In the genomic region with DNA sequence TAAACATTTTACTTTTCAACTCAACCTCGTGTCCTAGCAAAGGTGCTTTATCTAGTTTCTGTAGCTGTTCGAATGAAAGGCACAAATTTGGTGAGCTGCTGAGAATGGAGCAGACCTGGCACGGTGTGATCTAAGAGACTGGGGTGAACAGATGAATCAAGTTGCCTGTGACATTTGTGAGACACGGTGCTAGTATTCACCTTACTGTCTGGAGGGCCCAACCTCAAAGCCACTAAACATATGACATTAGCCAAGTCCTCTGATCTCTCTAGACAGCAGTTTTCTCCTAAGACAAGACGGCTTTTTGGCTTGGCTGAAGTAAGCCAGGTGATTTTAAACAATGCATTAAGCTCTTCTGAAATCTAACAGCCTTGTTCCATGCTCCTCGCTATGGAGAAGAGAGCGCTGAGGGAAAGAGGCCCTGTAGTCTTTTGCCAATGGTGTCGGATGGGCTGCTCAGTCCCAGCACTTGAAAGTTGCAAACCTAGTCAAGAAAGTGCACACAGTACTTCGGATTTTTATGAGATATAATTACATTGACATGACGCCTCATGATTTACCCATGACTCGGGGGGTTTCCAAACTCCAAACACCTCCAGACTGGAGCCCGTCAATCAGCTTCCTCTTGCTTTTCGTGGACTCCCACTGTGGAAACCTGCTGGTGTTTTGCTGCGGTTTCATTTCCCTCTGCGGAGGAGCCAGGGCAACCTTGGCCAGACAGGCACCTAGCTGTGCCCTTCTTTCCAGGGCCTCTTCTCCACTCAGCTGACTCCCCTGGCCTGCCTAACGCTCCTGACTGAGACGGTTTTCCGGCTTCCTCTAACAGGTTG, we compare ENCODE assay signal across 8 cellular contexts. TPM values are rescaled to one million over a fixed set of nuclear protein-coding genes. Genes with fewer than 3 reads are reported as not detected.
DNase-seq lines count a peak whose midpoint lies in the region; ATAC-seq and TF ChIP-seq lines count a peak whose summit lies in the region.

No MANE protein-coding gene starts in this region.

- TF ChIP-seq POLR2A in adrenal gland (IDR thresholded peaks at IDR 0.05), result no peak

- no peaks in the 10 kb centered on the region for H3K27me3 Mint-ChIP-seq in stimulated activated memory B cell treated with anti-CD40 and anti-IgM and Interleukin-4, amounts not matched to agents 10 μg/mL and 1 μg/mL and 100 μg/mL, for 72 hours

- no peak for TF ChIP-seq CTCF in Loucy (conservative IDR thresholded peaks at IDR 0.05; ENCODE audit: low read length)
- no peak for TF ChIP-seq CTCF in adrenal gland (IDR thresholded peaks at IDR 0.05)

- peak overlapping the region; percentile 78 for H2AFZ ChIP-seq in Loucy (ENCODE audit: low read length)

- peak overlapping the region; percentile 96 for H3K4me3 Mint-ChIP-seq in stimulated activated memory B cell treated with anti-CD40 and anti-IgM and Interleukin-4, amounts not matched to agents 10 μg/mL and 1 μg/mL and 100 μg/mL, for 72 hours

- H3K79me2 ChIP-seq in Loucy (ENCODE audit: insufficient read depth, low read length), result peaks cover 38% of the 10 kb centered on the region

- H3K4me3 ChIP-seq in Loucy (ENCODE audit: low read length, poor library complexity, severe bottlenecking) (peak overlapping the region; percentile 75), adrenal gland (peak overlapping the region in 2 of 4 donors; percentile 75 to 94)

- no peaks in the 10 kb centered on the region for H3K9me2 ChIP-seq in Loucy (replicated peaks; ENCODE audit: low read depth, low read length)

- peak overlapping the region; percentile 98 for H3K27ac Mint-ChIP-seq in stimulated activated memory B cell treated with anti-CD40 and anti-IgM and Interleukin-4, amounts not matched to agents 10 μg/mL and 1 μg/mL and 100 μg/mL, for 72 hours

- peaks cover 9% of the 10 kb centered on the region for H4K20me1 ChIP-seq in Loucy (ENCODE audit: insufficient read depth, low read length, poor library complexity, severe bottlenecking)

- peak overlapping the region; percentile 34 to 93 (median 67) for H3K27ac ChIP-seq in adrenal gland

- ATAC-seq in Right ventricle myocardium inferior, result no peak
- ATAC-seq in Right ventricle myocardium superior (ENCODE audit: poor library complexity), result no peak
- ATAC-seq in stimulated activated memory B cell treated with anti-CD40 and anti-IgM and Interleukin-4, amounts not matched to agents 10 μg/mL and 1 μg/mL and 100 μg/mL, for 72 hours, result peak; percentile 49

- H3K9ac ChIP-seq in Loucy (ENCODE audit: low read depth, low read length, poor library complexity, severe bottlenecking), result peak overlapping the region; percentile 70

- intact Hi-C loops in Right ventricle myocardium inferior (cut with DNase I) (loop anchor here (2.0 kb wide), 1 partner anchor 290 kb away; no protein-coding TSS in a partner anchor), Right ventricle myocardium superior (cut with DNase I) (loop anchor here (5.0 to 10.0 kb wide), 2 partner anchors 214 to 286 kb away; a partner anchor contains a TSS), adrenal gland (cut with DNase I) (loop anchor here (5.0 to 10.0 kb wide), 3 partner anchors 111 to 284 kb away; a partner anchor contains a TSS)

- H3K4me1 ChIP-seq in Loucy (ENCODE audit: insufficient read depth, low read length, poor library complexity, severe bottlenecking) (peaks cover 15% of the 10 kb centered on the region), adrenal gland (replicated peaks in 1 of 2) (peaks cover 6 to 17% of the 10 kb centered on the region in 2 donors)

- peaks cover 39% of the 10 kb centered on the region for H3K4me1 Mint-ChIP-seq in stimulated activated memory B cell treated with anti-CD40 and anti-IgM and Interleukin-4, amounts not matched to agents 10 μg/mL and 1 μg/mL and 100 μg/mL, for 72 hours

- no peaks in the 10 kb centered on the region for H3K27me3 ChIP-seq in Loucy (ENCODE audit: insufficient read depth, low read length, poor library complexity, severe bottlenecking)
- H3K27me3 ChIP-seq in adrenal gland, result no peaks in the 10 kb centered on the region

- no peaks in the 10 kb centered on the region for H3K9me3 ChIP-seq in Loucy (ENCODE audit: insufficient read depth, low read depth, low read length)
- H3K9me3 ChIP-seq in adrenal gland (replicated peaks in 1 of 3), result no peaks in the 10 kb centered on the region

- DNase-seq in Right ventricle myocardium inferior (ENCODE audit: missing footprints) (peak; percentile 62), Right ventricle myocardium superior (no peak), adrenal gland (no peak), left kidney (ENCODE audit: low read depth, low spot score) (peak; percentile 9), inferior parietal cortex (ENCODE audit: extremely low spot score) (no peak), NCI-H2171 (lab: John Stamatoyannopoulos, UW) (no peak)

- no peaks in the 10 kb centered on the region for H3F3A ChIP-seq in Loucy (ENCODE audit: low read depth)

- peak overlapping the region; percentile 95 for H3K4me2 ChIP-seq in Loucy (ENCODE audit: low read depth, low read length, poor library complexity, severe bottlenecking)

- H3K36me3 ChIP-seq in Loucy (ENCODE audit: insufficient read depth, low read length), result 0 out of 2 replicates have a peak, but pooled peaks cover 2% of the 10 kb centered on the region
- H3K36me3 ChIP-seq in adrenal gland (replicated peaks in 1 of 2), result no peaks in the 10 kb centered on the region

- no peaks in the 10 kb centered on the region for H3K9me3 Mint-ChIP-seq in stimulated activated memory B cell treated with anti-CD40 and anti-IgM and Interleukin-4, amounts not matched to agents 10 μg/mL and 1 μg/mL and 100 μg/mL, for 72 hours

- H3K36me3 Mint-ChIP-seq in stimulated activated memory B cell treated with anti-CD40 and anti-IgM and Interleukin-4, amounts not matched to agents 10 μg/mL and 1 μg/mL and 100 μg/mL, for 72 hours, result peaks cover 14% of the 10 kb centered on the region

- WGBS in adrenal gland, 4 donors, result 35 to 43% (median 37%) methylated on average over 16 to 18 of the region's 18 CpGs

RNA-seq across cellular contexts. Expression of a gene that starts 0.8 kb away (rescaled TPM):
- total RNA-seq in Right ventricle myocardium inferior (11.3 TPM), Right ventricle myocardium superior (10.1 TPM), adrenal gland (10 to 100 TPM; 19.0 to 53.5 (median 25.0) TPM)
- polyA plus RNA-seq in adrenal gland, result 10 to 100 TPM in 2 of 3 donors, 1 to 10 TPM in 1; 6.8 to 17.8 (median 11.8) TPM

RNA-seq across cellular contexts. Expression of a gene that starts 55.4 kb away (rescaled TPM):
- 60.1 TPM for total RNA-seq in Right ventricle myocardium inferior
- 50.2 TPM for total RNA-seq in Right ventricle myocardium superior
- 10 to 100 TPM; 26.8 to 69.9 (median 42.1) TPM for total RNA-seq in adrenal gland
- polyA plus RNA-seq in adrenal gland, result 10 to 100 TPM; 15.4 to 42.8 (median 18.5) TPM

Comparison
In these comparisons a context has a peak if more than half of its experiments do, and no peak if none do; other contexts are left out.
1. DNase-seq: peak in Right ventricle myocardium inferior (single experiment) and left kidney (single experiment); none in Right ventricle myocardium superior (single experiment), adrenal gland (0 of 7), inferior parietal cortex (single experiment) and NCI-H2171 (single experiment).